Comparison of ENCODE assay signal across 15 cellular contexts in genomic region chr1:3688836-3689750, GRCh38. TPM values are rescaled to one million over a fixed set of nuclear protein-coding genes. Genes with fewer than 3 reads are reported as not detected.
DNase-seq lines count a peak whose midpoint lies in the region; ATAC-seq, FAIRE-seq and TF ChIP-seq lines count a peak whose summit lies in the region.
"Had no signal": no experiment of that assay in that cellular context is flagged by ENCODE, and none has a peak within 500 bp of the region (broad histone marks: within the 10 kb centered on the region; RNA-seq: fewer than 3 reads in every experiment).

No MANE protein-coding gene starts in this region.

- no peak overlapping the region for H2AK5ac ChIP-seq in IMR-90 (ENCODE audit: low read depth, low read length)
- H2AK5ac ChIP-seq in neuronal stem cell (ENCODE audit: low read depth, low read length): peak overlapping the region; percentile 85

- H3K27me3 ChIP-seq in IMR-90 (ENCODE audit: control insufficient read depth, insufficient read depth, low read length): peaks cover 26% of the 10 kb centered on the region; the same call in 1 of the 2 replicates
- H3K27me3 ChIP-seq in K562 (ENCODE audit: control insufficient read depth in 2 of 2, insufficient read depth in 2 of 2, low read length in 2 of 2): peaks cover 49 to 83% of the 10 kb centered on the region in 2 experiments
- peaks cover 0 to 62% (median 13%) of the 10 kb centered on the region in 3 experiments for H3K27me3 ChIP-seq in neuronal stem cell (ENCODE audit: control insufficient read depth in 3 of 3, insufficient read depth in 3 of 3, low read depth in 1 of 3, low read length in 3 of 3)
- peaks cover 3% of the 10 kb centered on the region for H3K27me3 ChIP-seq in lower lobe of right lung (ENCODE audit: low read depth)
- H3K27me3 ChIP-seq: SJSA1 had no signal

- no peak overlapping the region for H3K27ac ChIP-seq in IMR-90 (ENCODE audit: insufficient read depth, low read length)
- no peak overlapping the region for H3K27ac ChIP-seq in K562 (ENCODE audit: extremely low read depth, low read depth, low read length)
- H3K27ac ChIP-seq in neuronal stem cell (replicated peaks; ENCODE audit: low read length): no peak overlapping the region
- no peak overlapping the region for H3K27ac ChIP-seq in lower lobe of right lung
- H3K27ac ChIP-seq: SJSA1 had no signal

- H3K4me3 ChIP-seq in IMR-90 (ENCODE audit: insufficient read depth, low read depth, low read length) (no peak overlapping the region), K562 (no peak overlapping the region), neuronal stem cell (ENCODE audit: low read length in 2 of 2) (no peak overlapping the region), lower lobe of right lung (no peak overlapping the region)
- H3K4me3 ChIP-seq: SJSA1 had no signal

- H2BK15ac ChIP-seq in IMR-90 (ENCODE audit: low read depth, low read length) (no peak overlapping the region), neuronal stem cell (ENCODE audit: low read length) (no peak overlapping the region)

- TF ChIP-seq RAD21 in IMR-90 (IDR thresholded peaks at IDR 0.05; ENCODE audit: low read length): no peak
- no peak for TF ChIP-seq RAD21 in K562 (CRISPR knock-in tag; conservative IDR thresholded peaks at IDR 0.05 in 1 of 2, IDR thresholded peaks at IDR 0.05 in 1 of 2)

- H4K8ac ChIP-seq in IMR-90 (ENCODE audit: low read depth in 2 of 2, low read length in 2 of 2): no peak overlapping the region
- H4K8ac ChIP-seq in neuronal stem cell (ENCODE audit: low read depth, low read length): no peak overlapping the region

- H4K20me1 ChIP-seq in IMR-90 (ENCODE audit: insufficient read depth, low read length): no peaks in the 10 kb centered on the region
- H4K20me1 ChIP-seq in K562 (replicated peaks; ENCODE audit: control insufficient read depth, insufficient read depth, low read length): peaks cover 36% of the 10 kb centered on the region

- no peak overlapping the region for H3K23ac ChIP-seq in IMR-90 (ENCODE audit: low read depth, low read length)
- peak overlapping the region; percentile 43 for H3K23ac ChIP-seq in neuronal stem cell (ENCODE audit: low read depth, low read length, poor library complexity)

- H2BK12ac ChIP-seq in neuronal stem cell (ENCODE audit: low read length): no peak overlapping the region

- H4K91ac ChIP-seq in IMR-90 (ENCODE audit: insufficient read depth, low read depth, low read length): no peak overlapping the region
- H4K91ac ChIP-seq in neuronal stem cell (ENCODE audit: low read depth, low read length, poor library complexity): no peak overlapping the region

- WGBS in IMR-90 (ENCODE audit: extremely low coverage in 2 of 2, insufficient read length in 1 of 2), 2 experiments: 47% methylated on average over 5 of the region's 30 CpGs; no CpG with 5 or more reads in 1 of the 2 experiments
- 8% methylated on average over 28 of the region's 30 CpGs for WGBS in K562 (ENCODE audit: insufficient coverage, low coverage, missing lambda C conversion rate)
- WGBS in neuronal stem cell (ENCODE audit: extremely low coverage in 2 of 2, insufficient read length in 2 of 2, insufficient replicate concordance in 1 of 2), 2 donors: no CpG with 5 or more reads among the region's 30 CpGs

- no peaks in the 10 kb centered on the region for H3K36me3 ChIP-seq in IMR-90 (ENCODE audit: control insufficient read depth, insufficient read depth, low read length)
- H3K36me3 ChIP-seq in K562 (ENCODE audit: control insufficient read depth, insufficient read depth, low read length): no peaks in the 10 kb centered on the region
- no peaks in the 10 kb centered on the region for H3K36me3 ChIP-seq in neuronal stem cell (replicated peaks in 1 of 2; ENCODE audit: control insufficient read depth in 2 of 2, insufficient read depth in 2 of 2, low read length in 2 of 2)
- H3K36me3 ChIP-seq in lower lobe of right lung: no peaks in the 10 kb centered on the region
- H3K36me3 ChIP-seq: SJSA1 had no signal

- H3K79me1 ChIP-seq in IMR-90 (ENCODE audit: low read depth in 1 of 2, low read length in 2 of 2) (no peaks in the 10 kb centered on the region), neuronal stem cell (ENCODE audit: low read depth, low read length) (no peaks in the 10 kb centered on the region)

- ATAC-seq in IMR-90 (ENCODE audit: low read depth) (no peak), K562 (no peak), lower lobe of right lung (no peak)
- ATAC-seq: PC-3 had no signal

- peak; percentile 39 for DNase-seq in COLO668 (lab: John Stamatoyannopoulos, UW; ENCODE audit: unreplicated experiment)
- DNase-seq in IMR-90: no peak
- DNase-seq in K562 (ENCODE audit: extremely low read depth in 1 of 4, low spot score in 3 of 4): no peak
- no peak for DNase-seq in neuronal stem cell (ENCODE audit: low spot score)
- DNase-seq in amniotic stem cell (lab: John Stamatoyannopoulos, UW): no peak
- DNase-seq in lower lobe of right lung: no peak
- no peak for DNase-seq in DMS114 treated with DMSO at 0.1 percent for 48 hours (lab: John Stamatoyannopoulos, UW; ENCODE audit: unreplicated experiment)
- DNase-seq: Calu3; CD4-positive, alpha-beta T cell; NCI-H1436 treated with DMSO at 0.1 percent for 48 hours; NCI-H2029 treated with DMSO at 0.1 percent for 48 hours; NCI-H774; PC-3 had no signal

- no peaks in the 10 kb centered on the region for H3K79me2 ChIP-seq in K562 (ENCODE audit: control insufficient read depth, insufficient read depth, low read length)

- H3K9me3 ChIP-seq in IMR-90 (ENCODE audit: control insufficient read depth, insufficient read depth, low read length) (no peaks in the 10 kb centered on the region), K562 (replicated peaks; ENCODE audit: control insufficient read depth, insufficient read depth, low read depth, low read length) (no peaks in the 10 kb centered on the region), neuronal stem cell (replicated peaks in 1 of 2; ENCODE audit: control insufficient read depth in 2 of 2, insufficient read depth in 1 of 2, low read depth in 1 of 2, low read length in 2 of 2) (no peaks in the 10 kb centered on the region), lower lobe of right lung (no peaks in the 10 kb centered on the region)
- H3K9me3 ChIP-seq: SJSA1 had no signal

- H4K5ac ChIP-seq in IMR-90 (ENCODE audit: low read depth, low read length): no peak overlapping the region

- no peak overlapping the region for H3K4ac ChIP-seq in IMR-90 (ENCODE audit: low read depth, low read length)
- no peak overlapping the region for H3K4ac ChIP-seq in neuronal stem cell (ENCODE audit: low read length)

- H3K56ac ChIP-seq in IMR-90 (ENCODE audit: extremely low read depth, insufficient read depth, low read length): no peak overlapping the region

- peak overlapping the region; percentile 42 for H2AK9ac ChIP-seq in IMR-90 (replicated peaks; ENCODE audit: low read depth, low read length, poor library complexity)

- H3K14ac ChIP-seq in IMR-90 (replicated peaks; ENCODE audit: low read depth, low read length): no peak overlapping the region
- H3K14ac ChIP-seq in neuronal stem cell (ENCODE audit: low read length): no peak overlapping the region

- TF ChIP-seq POLR2A in IMR-90 (IDR thresholded peaks at IDR 0.05; ENCODE audit: low read depth, low read length): no peak
- no peak for TF ChIP-seq POLR2A in K562 (conservative IDR thresholded peaks at IDR 0.05)

- H3K4me1 ChIP-seq in IMR-90 (ENCODE audit: control insufficient read depth, insufficient read depth, low read length) (no peaks in the 10 kb centered on the region), K562 (replicated peaks in 1 of 2; ENCODE audit: control insufficient read depth in 2 of 2, insufficient read depth in 2 of 2, low read length in 2 of 2) (peaks cover 5 to 68% of the 10 kb centered on the region in 2 experiments; a peak in 3 of 5 replicates), neuronal stem cell (ENCODE audit: control insufficient read depth in 2 of 2, insufficient read depth in 1 of 2, low read depth in 1 of 2, low read length in 2 of 2) (peaks cover 8 to 9% of the 10 kb centered on the region in 2 donors), lower lobe of right lung (no peaks in the 10 kb centered on the region)
- H3K4me1 ChIP-seq: SJSA1 had no signal

- no peak overlapping the region for H2BK20ac ChIP-seq in IMR-90 (ENCODE audit: low read depth, low read length)

- dilution Hi-C loops in IMR-90 (cut with HindIII; ENCODE audit: low sequenced_read_pairs, unreplicated experiment): no loop called here

- no peak overlapping the region for H3K4me2 ChIP-seq in IMR-90 (ENCODE audit: low read depth, low read length)
- no peak overlapping the region for H3K4me2 ChIP-seq in K562 (ENCODE audit: insufficient read depth, low read length)
- H3K4me2 ChIP-seq in neuronal stem cell (ENCODE audit: insufficient read depth, low read length, poor library complexity, severe bottlenecking): no peak overlapping the region

- CTCF ChIA-PET in IMR-90 (lab: Yijun Ruan, JAX) (no interaction called here), K562 (lab: Yijun Ruan, JAX; ENCODE audit: low intra/inter-chr PET ratio) (no interaction called here)

- BruUV-seq in IMR-90 (replicated peaks; lab: Mats Ljungman, UMichigan) (no TSS peak), K562 (replicated peaks; lab: Mats Ljungman, UMichigan) (no TSS peak)

- no peak for TF ChIP-seq EP300 in K562 (IDR thresholded peaks at IDR 0.05; ENCODE audit: low read length)

- H3K9me1 ChIP-seq in IMR-90 (ENCODE audit: insufficient read depth, low read length) (no peaks in the 10 kb centered on the region), K562 (ENCODE audit: control insufficient read depth, insufficient read depth, low read length) (no peaks in the 10 kb centered on the region)

- POLR2A ChIA-PET in IMR-90 (lab: Charles Lee; ENCODE audit: unreplicated experiment): no interaction called here
- POLR2A ChIA-PET in K562 (lab: Yijun Ruan, JAX): interaction anchor here (0.6 to 0.9 kb wide), 5 partner anchors 14 to 222 kb away, joined by 3 read pairs; no protein-coding TSS in a partner anchor

- H3K9ac ChIP-seq in IMR-90 (ENCODE audit: low read depth, low read length) (no peak overlapping the region), K562 (ENCODE audit: insufficient read depth in 1 of 2, low read depth in 2 of 2, low read length in 2 of 2) (no peak overlapping the region), neuronal stem cell (ENCODE audit: low read depth, low read length, poor library complexity) (peak overlapping the region; percentile 60)

- no peak overlapping the region for H3K18ac ChIP-seq in IMR-90 (ENCODE audit: low read depth, low read length)
- peak overlapping the region; percentile 80 for H3K18ac ChIP-seq in neuronal stem cell (ENCODE audit: low read length)

- H2BK5ac ChIP-seq in IMR-90 (ENCODE audit: low read depth, low read length, poor library complexity, severe bottlenecking) (no peak overlapping the region), neuronal stem cell (ENCODE audit: low read length) (peak overlapping the region; percentile 39)

- no peak overlapping the region for H2BK120ac ChIP-seq in IMR-90 (ENCODE audit: low read depth, low read length)
- peak overlapping the region; percentile 81 for H2BK120ac ChIP-seq in neuronal stem cell (ENCODE audit: low read depth, low read length)

- no peak for FAIRE-seq in K562 (lab: Jason Lieb, UNC)
- FAIRE-seq: H54 had no signal

- in situ Hi-C loops in IMR-90 (cut with MboI; ENCODE audit: low sequenced_read_pairs): no loop called here
- in situ Hi-C loops in K562 (cut with MboI): no loop called here

- intact Hi-C loops in IMR-90 (cut with micrococcal nuclease): no loop called here
- intact Hi-C loops in K562 (cut with micrococcal nuclease): no loop called here
- intact Hi-C loops in lower lobe of right lung (cut with DNase I): no loop called here

- no peak overlapping the region for H2AFZ ChIP-seq in IMR-90 (replicated peaks; ENCODE audit: low read length, poor library complexity)
- H2AFZ ChIP-seq in K562 (ENCODE audit: low read depth, low read length): no peak overlapping the region
- H2AFZ ChIP-seq in neuronal stem cell (ENCODE audit: low read length): no peak overlapping the region

- no peak for TF ChIP-seq CTCF in IMR-90 (conservative IDR thresholded peaks at IDR 0.05; ENCODE audit: low read depth, low read length)
- TF ChIP-seq CTCF in K562 (IDR thresholded peaks at IDR 0.05 in 2 of 3, conservative IDR thresholded peaks at IDR 0.05 in 1 of 3; ENCODE audit: insufficient read depth in 2 of 3, low read depth in 1 of 3, low read length in 3 of 3): no peak
- TF ChIP-seq CTCF in lower lobe of right lung (IDR thresholded peaks at IDR 0.05): no peak

RNA-seq across cellular contexts. Expression of gene TP73, which starts 36.8 kb away (rescaled TPM):
- total RNA-seq in IMR-90 (2012; rRNA removed): not detected in 2 replicates
- polyA plus RNA-seq in IMR-90 (2012; rRNA removed): 0.10 TPM in 1 of 2 replicates, not detected in the other
- polyA plus RNA-seq in IMR-90 (2012; cell fraction: cytosol; rRNA removed): 0.03 TPM in 1 of 2 replicates, not detected in the other
- 0.10 and 0.16 TPM in 2 replicates for polyA plus RNA-seq in IMR-90 (2012; cell fraction: nucleus; rRNA removed; ENCODE audit: low replicate concordance)
- 4.9 and 25.6 TPM in 2 replicates for total RNA-seq in K562 (2011; cell fraction: chromatin; rRNA removed; ENCODE audit: low replicate concordance)
- 10.5 and 13.5 TPM in 2 replicates for total RNA-seq in K562 (2011; cell fraction: nucleolus; rRNA removed)
- total RNA-seq in K562 (2011; cell fraction: nucleoplasm; rRNA removed): 6.2 and 6.6 TPM in 2 replicates
- total RNA-seq in K562 (2014; rRNA removed): 0.49 and 0.50 TPM in 2 replicates
- total RNA-seq in K562 (2014; rRNA removed; fragmentation: Illumina TruSeq; extraction: Trizol): 0.07 and 0.10 TPM in 2 replicates
- 0.40 and 0.41 TPM in 2 replicates for total RNA-seq in K562 (2015; rRNA removed; fragmentation: Illumina TruSeq; extraction: Trizol)
- total RNA-seq in K562 (2021): 1.3 and 1.6 TPM in 2 replicates
- polyA plus RNA-seq in K562 (2011; rRNA removed): 0.72 and 1.1 TPM in 2 replicates
- polyA plus RNA-seq in K562 (2011; cell fraction: cytosol; rRNA removed): 0.46 and 1.4 TPM in 2 replicates
- polyA plus RNA-seq in K562 (2011; cell fraction: nucleus; rRNA removed): 5.8 and 13.3 TPM in 2 replicates
- 0.87 and 0.90 TPM in 2 replicates for polyA plus RNA-seq in K562 (2012)
- 0.12 and 0.73 TPM in 2 replicates for polyA plus RNA-seq in K562 (2014; fragmentation: Illumina TruSeq; extraction: Trizol)
- polyA plus RNA-seq in K562 (2014; fragmentation: Nextera tagmentation; extraction: Ambion mirVana): not detected
- polyA plus RNA-seq in K562 (2014; rRNA removed): 0.38 and 1.1 TPM in 2 replicates
- 0.78 and 2.1 TPM in 2 replicates for polyA minus RNA-seq in K562 (2011; rRNA and poly(A)+ RNA removed)
- polyA minus RNA-seq in K562 (2011; cell fraction: cytosol; rRNA and poly(A)+ RNA removed): 1.8 and 2.2 TPM in 2 replicates
- polyA minus RNA-seq in K562 (2011; cell fraction: nucleus; rRNA and poly(A)+ RNA removed): 5.8 and 11.8 TPM in 2 replicates
- polyA plus RNA-seq in neuronal stem cell (2013, experiment 1 of 2): 0.18 TPM
- 0.19 TPM for polyA plus RNA-seq in neuronal stem cell (2013, experiment 2 of 2)
- 3.6 TPM for total RNA-seq in lower lobe of right lung
- total RNA-seq: CD4-positive, alpha-beta T cell had no signal

RNA-seq across cellular contexts. Expression of gene WRAP73, which starts 39.2 kb away (rescaled TPM):
- total RNA-seq in IMR-90 (2012; rRNA removed) (9.2 and 10.8 TPM in 2 replicates), K562 (2014; rRNA removed) (30.1 and 39.3 TPM in 2 replicates), K562 (2014; rRNA removed; fragmentation: Illumina TruSeq; extraction: Trizol) (11.0 and 14.7 TPM in 2 replicates), K562 (2015; rRNA removed; fragmentation: Illumina TruSeq; extraction: Trizol) (21.3 and 22.1 TPM in 2 replicates), K562 (2021) (30.9 and 34.7 TPM in 2 replicates), lower lobe of right lung (22.5 TPM)
- polyA plus RNA-seq in IMR-90 (2012; rRNA removed) (23.6 and 24.4 TPM in 2 replicates), K562 (2011; rRNA removed) (47.1 and 54.8 TPM in 2 replicates), K562 (2014; fragmentation: Illumina TruSeq; extraction: Trizol) (32.5 and 40.4 TPM in 2 replicates), K562 (2014; fragmentation: Nextera tagmentation; extraction: Ambion mirVana) (1 to 10 TPM; 4.3 to 4.7 TPM), K562 (2014; rRNA removed) (51.8 and 55.9 TPM in 2 replicates)
- 14.9 and 26.0 TPM in 2 replicates for polyA plus RNA-seq in IMR-90 (2012; cell fraction: cytosol; rRNA removed)
- 70.7 and 108 TPM in 2 replicates for polyA plus RNA-seq in IMR-90 (2012; cell fraction: nucleus; rRNA removed; ENCODE audit: low replicate concordance)
- 77.5 and 153 TPM in 2 replicates for total RNA-seq in K562 (2011; cell fraction: chromatin; rRNA removed; ENCODE audit: low replicate concordance)
- total RNA-seq in K562 (2011; cell fraction: nucleolus; rRNA removed): 74.2 and 75.4 TPM in 2 replicates
- 71.3 and 71.5 TPM in 2 replicates for total RNA-seq in K562 (2011; cell fraction: nucleoplasm; rRNA removed)
- 66.9 and 81.5 TPM in 2 replicates for polyA plus RNA-seq in K562 (2011; cell fraction: cytosol; rRNA removed)
- 139 and 154 TPM in 2 replicates for polyA plus RNA-seq in K562 (2011; cell fraction: nucleus; rRNA removed)
- 30.5 and 35.0 TPM in 2 replicates for polyA plus RNA-seq in K562 (2012)
- polyA minus RNA-seq in K562 (2011; rRNA and poly(A)+ RNA removed): 14.7 and 17.8 TPM in 2 replicates
- polyA minus RNA-seq in K562 (2011; cell fraction: cytosol; rRNA and poly(A)+ RNA removed): 18.6 and 19.5 TPM in 2 replicates
- polyA minus RNA-seq in K562 (2011; cell fraction: nucleus; rRNA and poly(A)+ RNA removed): 38.8 and 57.4 TPM in 2 replicates
- polyA plus RNA-seq in neuronal stem cell (2013, experiment 1 of 2): 24.6 TPM
- polyA plus RNA-seq in neuronal stem cell (2013, experiment 2 of 2): 25.7 TPM
